Comparison of ENCODE assay signal across 19 cellular contexts in genomic region chr2:191453756-191454155, GRCh38.
DNase-seq lines count a peak whose midpoint lies in the region; FAIRE-seq and TF ChIP-seq lines count a peak whose summit lies in the region.
"Had no signal": no experiment of that assay in that cellular context is flagged by ENCODE, and none has a peak within 500 bp of the region (broad histone marks: within the 10 kb centered on the region; RNA-seq: fewer than 3 reads in every experiment).

No MANE protein-coding gene starts in this region.

- H2AFZ ChIP-seq in neuronal stem cell (ENCODE audit: low read length) (peak overlapping the region; percentile 42), Karpas-422 (ENCODE audit: low read length) (no peak overlapping the region; the same call in 1 of the 2 replicates)

- H3K4ac ChIP-seq in neuronal stem cell (ENCODE audit: low read length) = no peak overlapping the region

- H2BK120ac ChIP-seq in neuronal stem cell (ENCODE audit: low read depth, low read length) = no peak overlapping the region

- H3K4me3 ChIP-seq in kidney (ENCODE audit: low read length in 2 of 2) (no peak overlapping the region), neuronal stem cell (ENCODE audit: low read length in 2 of 2) (no peak overlapping the region), Karpas-422 (ENCODE audit: low read length) (no peak overlapping the region)
- H3K4me3 ChIP-seq: BLaER1 treated with 17β-estradiol and CSF1 and Interleukin-3, amounts not matched to agents 10 nM and 100 nM; GM12878 had no signal

- H3K14ac ChIP-seq in neuronal stem cell (ENCODE audit: low read length) = no peak overlapping the region

- TF ChIP-seq CTCF in kidney (IDR thresholded peaks at IDR 0.05; ENCODE audit: borderline replicate concordance, extremely low read depth, insufficient read depth) (no peak), RWPE1 (conservative IDR thresholded peaks at IDR 0.05; ENCODE audit: low read depth) (no peak)

- H3K4me2 ChIP-seq in neuronal stem cell (ENCODE audit: insufficient read depth, low read length, poor library complexity, severe bottlenecking) = no peak overlapping the region
- no peak overlapping the region for H3K4me2 ChIP-seq in Karpas-422 (ENCODE audit: low read depth, low read length, poor library complexity, severe bottlenecking)
- H3K4me2 ChIP-seq: BLaER1 treated with 17β-estradiol and CSF1 and Interleukin-3, amounts not matched to agents 10 nM and 100 nM had no signal

- no peak overlapping the region for H2BK15ac ChIP-seq in neuronal stem cell (ENCODE audit: low read length)

- H3K9me2 ChIP-seq in Karpas-422 (replicated peaks; ENCODE audit: insufficient read depth, low read length) = no peaks in the 10 kb centered on the region

- DNase-seq in Caki2 (ENCODE audit: low read depth) (peak; percentile 48), SK-N-DZ (ENCODE audit: low spot score) (peak; percentile 22), kidney (no peak), neuronal stem cell (ENCODE audit: low spot score) (no peak), NOMO-1 (lab: John Stamatoyannopoulos, UW; ENCODE audit: unreplicated experiment in 2 of 2) (no peak), RWPE1 (ENCODE audit: low spot score) (no peak), Karpas-422 (no peak), occipital lobe (lab: John Stamatoyannopoulos, UW) (no peak)
- DNase-seq: 8988T; CD8-positive, alpha-beta T cell; DMS 273 treated with DMSO at 0.1 percent for 48 hours; DMS53; DND-41; EL; H9 had no signal

- H4K20me1 ChIP-seq in Karpas-422 (ENCODE audit: insufficient read depth, low read depth, low read length) = no peaks in the 10 kb centered on the region
- H4K20me1 ChIP-seq: BLaER1 treated with 17β-estradiol and CSF1 and Interleukin-3, amounts not matched to agents 10 nM and 100 nM had no signal

- no peak overlapping the region for H3K23ac ChIP-seq in neuronal stem cell (ENCODE audit: low read depth, low read length, poor library complexity)

- no peaks in the 10 kb centered on the region for H3K79me2 ChIP-seq in Karpas-422 (ENCODE audit: low read length)

- no CpG with 5 or more reads among the region's 6 CpGs for WGBS in neuronal stem cell (ENCODE audit: extremely low coverage in 2 of 2, insufficient read length in 2 of 2, insufficient replicate concordance in 1 of 2), 2 donors

- H4K91ac ChIP-seq in neuronal stem cell (ENCODE audit: low read depth, low read length, poor library complexity) = no peak overlapping the region

- POLR2A ChIA-PET in RWPE1 (lab: Yijun Ruan, JAX; ENCODE audit: low non-redundant PET) = no interaction called here

- CTCF ChIA-PET in RWPE1 (lab: Yijun Ruan, JAX) = interaction anchor here (0.7 kb wide), 1 partner anchor 143 kb away, joined by 4 read pairs; no protein-coding TSS in a partner anchor

- no peak overlapping the region for H2BK12ac ChIP-seq in neuronal stem cell (ENCODE audit: low read length)

- no peak overlapping the region for H2AK5ac ChIP-seq in neuronal stem cell (ENCODE audit: low read depth, low read length)

- H3K36me3 ChIP-seq in kidney (ENCODE audit: control insufficient read depth in 1 of 2, insufficient read depth in 2 of 2, low read length in 2 of 2) = no peaks in the 10 kb centered on the region
- no peaks in the 10 kb centered on the region for H3K36me3 ChIP-seq in neuronal stem cell (replicated peaks in 1 of 2; ENCODE audit: control insufficient read depth in 2 of 2, insufficient read depth in 2 of 2, low read length in 2 of 2)
- no peaks in the 10 kb centered on the region for H3K36me3 ChIP-seq in Karpas-422 (ENCODE audit: insufficient read depth, low read length)
- H3K36me3 ChIP-seq: BLaER1 treated with 17β-estradiol and CSF1 and Interleukin-3, amounts not matched to agents 10 nM and 100 nM had no signal

- no peak overlapping the region for H3K9ac ChIP-seq in kidney (ENCODE audit: low read length in 2 of 2)
- no peak overlapping the region for H3K9ac ChIP-seq in neuronal stem cell (ENCODE audit: low read depth, low read length, poor library complexity)
- H3K9ac ChIP-seq in Karpas-422 (ENCODE audit: low read length) = no peak overlapping the region
- H3K9ac ChIP-seq: BLaER1 treated with 17β-estradiol and CSF1 and Interleukin-3, amounts not matched to agents 10 nM and 100 nM had no signal

- H3K4me1 ChIP-seq in kidney (ENCODE audit: control insufficient read depth in 1 of 2, insufficient read depth in 1 of 2, low read depth in 1 of 2, low read length in 2 of 2) = peaks cover 3 to 6% of the 10 kb centered on the region in 2 donors
- no peaks in the 10 kb centered on the region for H3K4me1 ChIP-seq in neuronal stem cell (ENCODE audit: control insufficient read depth in 2 of 2, insufficient read depth in 1 of 2, low read depth in 1 of 2, low read length in 2 of 2)
- H3K4me1 ChIP-seq in Karpas-422 (ENCODE audit: low read length) = no peaks in the 10 kb centered on the region
- H3K4me1 ChIP-seq: BLaER1 treated with 17β-estradiol and CSF1 and Interleukin-3, amounts not matched to agents 10 nM and 100 nM had no signal

- in situ Hi-C loops in Caki2 (cut with HindIII; ENCODE audit: low pct_unique_long_range_greater_than_20kb, low sequenced_read_pairs) = no loop called here

- H3K27me3 ChIP-seq in neuronal stem cell (ENCODE audit: control insufficient read depth in 3 of 3, insufficient read depth in 3 of 3, low read depth in 1 of 3, low read length in 3 of 3) (no peaks in the 10 kb centered on the region), Karpas-422 (ENCODE audit: low read length) (no peaks in the 10 kb centered on the region)
- H3K27me3 ChIP-seq: BLaER1 treated with 17β-estradiol and CSF1 and Interleukin-3, amounts not matched to agents 10 nM and 100 nM had no signal

- H2BK5ac ChIP-seq in neuronal stem cell (ENCODE audit: low read length) = no peak overlapping the region

- H3K9me3 ChIP-seq in kidney (ENCODE audit: control insufficient read depth in 1 of 2, low read length in 2 of 2) = no peaks in the 10 kb centered on the region
- peaks cover 4 to 7% of the 10 kb centered on the region in 2 donors for H3K9me3 ChIP-seq in neuronal stem cell (replicated peaks in 1 of 2; ENCODE audit: control insufficient read depth in 2 of 2, insufficient read depth in 1 of 2, low read depth in 1 of 2, low read length in 2 of 2)
- no peaks in the 10 kb centered on the region for H3K9me3 ChIP-seq in Karpas-422 (ENCODE audit: low read length)

- no peaks in the 10 kb centered on the region for H3K79me1 ChIP-seq in neuronal stem cell (ENCODE audit: low read depth, low read length)

- H3K27ac ChIP-seq in kidney (ENCODE audit: low read depth in 2 of 2, low read length in 2 of 2) (peak overlapping the region; percentile 69 to 73), neuronal stem cell (replicated peaks; ENCODE audit: low read length) (no peak overlapping the region), RWPE1 (no peak overlapping the region), Karpas-422 (ENCODE audit: low read length) (no peak overlapping the region)
- H3K27ac ChIP-seq: BLaER1 treated with 17β-estradiol and CSF1 and Interleukin-3, amounts not matched to agents 10 nM and 100 nM had no signal

- intact Hi-C loops in kidney (cut with DNase I) = no loop called here

- no peak for FAIRE-seq in kidney (lab: Jason Lieb, UNC)
- FAIRE-seq: GM12878, GM18507, H1 had no signal

- no peak overlapping the region for H4K8ac ChIP-seq in neuronal stem cell (ENCODE audit: low read depth, low read length)

- H3K18ac ChIP-seq in neuronal stem cell (ENCODE audit: low read length) = no peak overlapping the region

Comparison
In these comparisons a context has a peak if more than half of its experiments do, and no peak if none do; other contexts are left out.
1. DNase-seq: peak in Caki2 (single experiment) and SK-N-DZ (single experiment); none in kidney (single experiment), neuronal stem cell (single experiment), NOMO-1 (0 of 2), RWPE1 (single experiment), Karpas-422 (single experiment) and occipital lobe (single experiment).
2. H3K27ac ChIP-seq: peak in kidney (2 of 2); none in neuronal stem cell (single experiment), RWPE1 (single experiment) and Karpas-422 (single experiment).